ENCODE assay signal across 28 cellular contexts in the genomic region with DNA sequence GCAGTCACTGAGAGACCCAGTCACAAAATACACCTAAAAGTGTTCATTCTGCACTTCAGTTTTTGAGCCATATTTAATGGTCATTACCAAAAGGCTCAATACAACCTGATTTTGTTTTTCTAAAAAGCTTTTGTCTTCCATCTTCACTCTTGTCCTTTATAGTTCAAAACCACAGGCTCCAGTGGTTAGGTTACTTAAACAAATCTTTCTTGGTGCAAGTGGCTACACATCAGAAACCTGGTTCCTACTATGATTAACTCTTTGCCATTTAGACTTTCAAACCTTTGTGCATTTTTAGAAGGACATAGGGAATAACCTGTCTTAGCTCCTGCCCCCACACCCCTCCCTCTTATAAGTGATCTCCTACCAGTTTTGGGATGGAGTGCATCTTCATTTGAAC.
"Had no signal": no experiment of that assay in that cellular context is flagged by ENCODE, and none has a peak within 500 bp of the region (broad histone marks: within the 10 kb centered on the region; RNA-seq: fewer than 3 reads in every experiment).

No MANE protein-coding gene starts in this region.

- H3K36me3 Mint-ChIP-seq: WTC11 had no signal

- DNase-seq: activated CD4-positive, alpha-beta memory T cell treated with anti-CD3 and anti-CD28 coated beads, Interleukin-2, amount 10 ng/mL, durations not matched to agents 7 days and 5 days; activated CD4-positive, alpha-beta T cell treated with anti-CD3 and anti-CD28 coated beads for 1 hour; activated CD4-positive, alpha-beta T cell treated with anti-CD3 and anti-CD28 coated beads for 4 hours; activated CD4-positive, alpha-beta T cell treated with anti-CD3 and anti-CD28 coated beads, Interleukin-2, amount 10 ng/mL, durations not matched to agents 7 days and 5 days; activated CD4-positive, alpha-beta T cell treated with anti-CD3 and anti-CD28 coated beads, Interleukin-2, amount 50 U/mL, for 4 hours; activated CD8-positive, alpha-beta memory T cell treated with anti-CD3 and anti-CD28 coated beads, Interleukin-2, amount 10 ng/mL, durations not matched to agents 7 days and 5 days; activated CD8-positive, alpha-beta memory T cell treated with anti-CD3 and anti-CD28 coated beads, Interleukin-2, amount 50 U/mL, for 4 hours; activated gamma-delta T cell; activated naive CD4-positive, alpha-beta T cell; activated naive CD4-positive, alpha-beta T cell treated with anti-CD3 and anti-CD28 coated beads, Interleukin-2, amount 50 U/mL, for 16 hours; activated naive CD8-positive, alpha-beta T cell treated with anti-CD3 and anti-CD28 coated beads, Interleukin-2, amount 10 ng/mL, durations not matched to agents 7 days and 5 days; activated T-cell treated with anti-CD3 and anti-CD28 coated beads, Interleukin-2, amount 50 U/mL, for 1 hour; activated T-cell treated with anti-CD3 and anti-CD28 coated beads, Interleukin-2, amount 50 U/mL, for 48 hours; amniotic stem cell; anterior cingulate cortex; brain microvascular endothelial cell; caudate nucleus; cortex of kidney; dermis blood vessel endothelial cell; effector CD4-positive, alpha-beta T cell; effector memory CD8-positive, alpha-beta T cell; erythroblast; gastrocnemius medialis; glutamatergic neuron; heart left ventricle; T-helper 2 cell had no signal

- H3K4me1 Mint-ChIP-seq: activated CD4-positive, alpha-beta memory T cell treated with anti-CD3 and anti-CD28 coated beads, Interleukin-2, amount 10 ng/mL, durations not matched to agents 7 days and 5 days had no signal

- ATAC-seq: activated CD8-positive, alpha-beta memory T cell treated with anti-CD3 and anti-CD28 coated beads, Interleukin-2, amount 10 ng/mL, durations not matched to agents 7 days and 5 days; effector memory CD8-positive, alpha-beta T cell; gastrocnemius medialis; heart left ventricle; WTC11 had no signal

- H3K9me3 Mint-ChIP-seq: activated CD4-positive, alpha-beta memory T cell treated with anti-CD3 and anti-CD28 coated beads, Interleukin-2, amount 10 ng/mL, durations not matched to agents 7 days and 5 days; activated CD4-positive, alpha-beta T cell treated with anti-CD3 and anti-CD28 coated beads, Interleukin-2, amount 10 ng/mL, durations not matched to agents 7 days and 5 days; activated naive CD8-positive, alpha-beta T cell treated with anti-CD3 and anti-CD28 coated beads, Interleukin-2, amount 10 ng/mL, durations not matched to agents 7 days and 5 days; activated T-helper 1 cell treated with anti-CD3 and anti-CD28 coated beads, Interleukin-12 subunit alpha, Interleukin-12 subunit beta, Interleukin-2, Interleukin-4 antibody, amounts not matched to agents 30 ng/mL and 10 ng/mL and 1 ng/mL, durations not matched to agents 14 hours and 24 hours and 36 hours; effector memory CD8-positive, alpha-beta T cell; WTC11 had no signal

- H3K27me3 Mint-ChIP-seq: activated CD4-positive, alpha-beta memory T cell treated with anti-CD3 and anti-CD28 coated beads, Interleukin-2, amount 10 ng/mL, durations not matched to agents 7 days and 5 days; activated CD4-positive, alpha-beta T cell treated with anti-CD3 and anti-CD28 coated beads, Interleukin-2, amount 10 ng/mL, durations not matched to agents 7 days and 5 days; activated CD8-positive, alpha-beta memory T cell treated with anti-CD3 and anti-CD28 coated beads, Interleukin-2, amount 10 ng/mL, durations not matched to agents 7 days and 5 days; activated naive CD8-positive, alpha-beta T cell treated with anti-CD3 and anti-CD28 coated beads, Interleukin-2, amount 10 ng/mL, durations not matched to agents 7 days and 5 days; effector memory CD8-positive, alpha-beta T cell had no signal

- H3K27ac Mint-ChIP-seq: activated CD4-positive, alpha-beta memory T cell treated with anti-CD3 and anti-CD28 coated beads, Interleukin-2, amount 10 ng/mL, durations not matched to agents 7 days and 5 days; activated CD4-positive, alpha-beta T cell treated with anti-CD3 and anti-CD28 coated beads, Interleukin-2, amount 10 ng/mL, durations not matched to agents 7 days and 5 days; activated CD8-positive, alpha-beta memory T cell treated with anti-CD3 and anti-CD28 coated beads, Interleukin-2, amount 10 ng/mL, durations not matched to agents 7 days and 5 days; activated naive CD8-positive, alpha-beta T cell treated with anti-CD3 and anti-CD28 coated beads, Interleukin-2, amount 10 ng/mL, durations not matched to agents 7 days and 5 days; activated T-helper 1 cell treated with anti-CD3 and anti-CD28 coated beads, Interleukin-12 subunit alpha, Interleukin-12 subunit beta, Interleukin-2, Interleukin-4 antibody, amounts not matched to agents 30 ng/mL and 10 ng/mL and 1 ng/mL, durations not matched to agents 14 hours and 24 hours and 36 hours; WTC11 had no signal

- H3K4me3 Mint-ChIP-seq: activated CD4-positive, alpha-beta memory T cell treated with anti-CD3 and anti-CD28 coated beads, Interleukin-2, amount 10 ng/mL, durations not matched to agents 7 days and 5 days; activated CD4-positive, alpha-beta T cell treated with anti-CD3 and anti-CD28 coated beads, Interleukin-2, amount 10 ng/mL, durations not matched to agents 7 days and 5 days; activated CD8-positive, alpha-beta memory T cell treated with anti-CD3 and anti-CD28 coated beads, Interleukin-2, amount 10 ng/mL, durations not matched to agents 7 days and 5 days; activated naive CD8-positive, alpha-beta T cell treated with anti-CD3 and anti-CD28 coated beads, Interleukin-2, amount 10 ng/mL, durations not matched to agents 7 days and 5 days; activated T-helper 1 cell treated with anti-CD3 and anti-CD28 coated beads, Interleukin-12 subunit alpha, Interleukin-12 subunit beta, Interleukin-2, Interleukin-4 antibody, amounts not matched to agents 30 ng/mL and 10 ng/mL and 1 ng/mL, durations not matched to agents 14 hours and 24 hours and 36 hours; effector memory CD8-positive, alpha-beta T cell; WTC11 had no signal
